1 cellular context compared by ENCODE assay signal in the genomic region with DNA sequence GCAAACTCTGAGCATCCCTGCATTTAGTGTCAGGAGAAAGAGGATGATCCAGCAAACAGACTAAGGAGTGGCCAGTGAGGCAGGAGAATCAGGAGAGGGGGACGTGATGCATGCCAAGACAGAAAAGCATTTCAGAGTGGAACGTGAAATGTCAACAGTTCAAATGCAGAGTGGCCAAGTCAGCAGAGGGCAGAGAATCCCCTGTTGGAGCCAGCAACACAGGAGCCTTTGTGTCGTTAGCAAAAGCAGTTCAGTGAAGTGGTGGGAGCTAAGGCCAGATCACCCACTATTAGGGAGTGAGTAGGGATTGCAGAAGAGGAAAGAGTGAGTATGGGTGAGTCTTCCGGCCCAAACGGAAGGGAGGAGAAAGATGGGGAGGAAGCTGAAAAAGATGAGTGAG.
TF ChIP-seq lines count a peak whose summit lies in the region.

No MANE protein-coding gene starts in this region.

TF ChIP-seq in H1, 55 proteins besides CTCF, POLR2A, EP300 and RAD21:
- TF ChIP-seq SIN3A (conservative IDR thresholded peaks at IDR 0.05 in 1 of 2, IDR thresholded peaks at IDR 0.05 in 1 of 2; ENCODE audit: low read depth in 1 of 2, low read length in 2 of 2) (no peak), MAFK (IDR thresholded peaks at IDR 0.05; ENCODE audit: low read depth, low read length) (no peak), NANOG (IDR thresholded peaks at IDR 0.05; ENCODE audit: insufficient read depth, low read depth, low read length, poor library complexity, severe bottlenecking) (no peak), EZH2 (IDR thresholded peaks at IDR 0.05; ENCODE audit: low read depth, low read length, severe bottlenecking) (no peak), CREB1 (IDR thresholded peaks at IDR 0.05) (no peak), SP4 (IDR thresholded peaks at IDR 0.05; ENCODE audit: low read length) (no peak)
